Comparison of ENCODE assay signal across 8 cellular contexts in genomic region chr7:30478349-30479228, GRCh38. TPM values are rescaled to one million over a fixed set of nuclear protein-coding genes. Genes with fewer than 3 reads are reported as not detected.
A peak's percentile ranks its signal among the peaks of the same experiment; 100 is the strongest.
DNase-seq lines count a peak whose midpoint lies in the region; ATAC-seq and TF ChIP-seq lines count a peak whose summit lies in the region.

NOD1 (minus strand) TSS chr7:30478784; CDS start chr7:30456921, 21,863 bp downstream.

- peaks cover 51% of the 10 kb centered on the region for H3K4me1 Mint-ChIP-seq in activated naive CD4-positive, alpha-beta T cell treated with anti-CD3 and anti-CD28 coated beads for 36 hours (ENCODE audit: low read depth)

- no peaks in the 10 kb centered on the region for H3F3A ChIP-seq in DOHH2 (ENCODE audit: control insufficient read depth, insufficient read depth)

- peak within 1 kb of the TSS; percentile 64 for H3K9ac ChIP-seq in KMS-11

- H3K9me3 ChIP-seq in DOHH2 (ENCODE audit: control insufficient read depth, insufficient read depth, low read length) (no peaks in the 10 kb centered on the region), gastroesophageal sphincter (no peaks in the 10 kb centered on the region)

- H3K27ac ChIP-seq in DOHH2 (ENCODE audit: low read depth, low read length), result no peak within 1 kb of the TSS
- H3K27ac ChIP-seq in KMS-11, result peak within 1 kb of the TSS; percentile 52
- peak within 1 kb of the TSS; percentile 83 to 93 (median 92) for H3K27ac ChIP-seq in gastroesophageal sphincter
- H3K27ac ChIP-seq in substantia nigra (ENCODE audit: low read depth, low read length, poor library complexity, severe bottlenecking), result peak within 1 kb of the TSS; percentile 72

- peak within 1 kb of the TSS; percentile 87 for H3K27ac Mint-ChIP-seq in activated naive CD4-positive, alpha-beta T cell treated with anti-CD3 and anti-CD28 coated beads for 36 hours

- intact Hi-C loops in activated naive CD4-positive, alpha-beta T cell treated with anti-CD3 and anti-CD28 coated beads for 36 hours (cut with micrococcal nuclease), result loop anchor here (1.0 to 10.0 kb wide), 7 partner anchors 27 to 452 kb away; partner anchors contain the start of genes FKBP14, GARS1 and ZNRF2

- 0 out of 2 replicates have a peak, but pooled peaks cover 3% of the 10 kb centered on the region for H3K27me3 ChIP-seq in DOHH2 (ENCODE audit: control insufficient read depth, low read length)
- no peaks in the 10 kb centered on the region for H3K27me3 ChIP-seq in KMS-11 (ENCODE audit: insufficient read depth, low read depth)
- no peaks in the 10 kb centered on the region for H3K27me3 ChIP-seq in gastroesophageal sphincter

- H3K4me1 ChIP-seq in DOHH2 (ENCODE audit: control insufficient read depth, low read length) (peaks cover 54% of the 10 kb centered on the region), KMS-11 (ENCODE audit: low read depth, poor library complexity, severe bottlenecking) (peaks cover 11% of the 10 kb centered on the region), gastroesophageal sphincter (peaks cover 0 to 54% (median 17%) of the 10 kb centered on the region in 3 donors)

- DNase-seq in SK-MEL-5 (ENCODE audit: low read depth, low spot score), result peak; percentile 73
- DNase-seq in activated naive CD4-positive, alpha-beta T cell treated with anti-CD3 and anti-CD28 coated beads for 36 hours, result peak; percentile 73
- peak in 49 of 56 donors; percentile 15 to 80 (median 54) for DNase-seq in nucleus accumbens (lab: John Stamatoyannopoulos, UW)
- DNase-seq in substantia nigra (lab: John Stamatoyannopoulos, UW), result peak in 43 of 49 donors; percentile 5 to 77 (median 47)

- no peaks in the 10 kb centered on the region for H3K9me2 ChIP-seq in DOHH2 (replicated peaks; ENCODE audit: control insufficient read depth, low read length)

- CTCF ChIA-PET in activated naive CD4-positive, alpha-beta T cell treated with anti-CD3 and anti-CD28 coated beads for 36 hours (lab: Charles Lee), result interaction anchor here (0.6 to 1.9 kb wide), 8 partner anchors 9 to 286 kb away, joined by 3 to 4 read pairs (median 3); no protein-coding TSS in a partner anchor

- H3K4me3 Mint-ChIP-seq in activated naive CD4-positive, alpha-beta T cell treated with anti-CD3 and anti-CD28 coated beads for 36 hours, result peak within 1 kb of the TSS; percentile 89

- H3K4me3 ChIP-seq in DOHH2 (ENCODE audit: low read length), result peak within 1 kb of the TSS; percentile 74
- no peak within 1 kb of the TSS for H3K4me3 ChIP-seq in KMS-11 (IDR thresholded peaks at IDR 0.05; ENCODE audit: insufficient read depth, low read depth, low read length)
- H3K4me3 ChIP-seq in gastroesophageal sphincter, result peak within 1 kb of the TSS; percentile 75 to 80

- peak within 1 kb of the TSS; percentile 91 for H3K4me2 ChIP-seq in DOHH2 (ENCODE audit: low read length)
- peak within 1 kb of the TSS; percentile 45 for H3K4me2 ChIP-seq in KMS-11

- TF ChIP-seq CTCF in DOHH2 (IDR thresholded peaks at IDR 0.05; ENCODE audit: low read depth, low read length, poor library complexity, severe bottlenecking) (no peak), KMS-11 (conservative IDR thresholded peaks at IDR 0.05; ENCODE audit: low read depth, low read length) (no peak), gastroesophageal sphincter (IDR thresholded peaks at IDR 0.05) (peak in 3 of 4 experiments; percentile 30 to 38 (median 35))

- H2AFZ ChIP-seq in KMS-11 (ENCODE audit: low read depth), result peak within 1 kb of the TSS; percentile 94

- no peaks in the 10 kb centered on the region for H3K36me3 ChIP-seq in DOHH2 (ENCODE audit: control insufficient read depth, low read length)
- no peaks in the 10 kb centered on the region for H3K36me3 ChIP-seq in KMS-11 (ENCODE audit: insufficient read depth)
- H3K36me3 ChIP-seq in gastroesophageal sphincter, result no peaks in the 10 kb centered on the region

- no peaks in the 10 kb centered on the region for H3K79me2 ChIP-seq in DOHH2 (ENCODE audit: control insufficient read depth, low read length)
- H3K79me2 ChIP-seq in KMS-11 (ENCODE audit: insufficient read depth, low read depth), result no peaks in the 10 kb centered on the region

- H4K20me1 ChIP-seq in DOHH2 (ENCODE audit: control insufficient read depth, insufficient read depth, low read depth, low read length) (no peaks in the 10 kb centered on the region), KMS-11 (ENCODE audit: insufficient read depth) (no peaks in the 10 kb centered on the region)

- no peak for TF ChIP-seq EP300 in gastroesophageal sphincter (IDR thresholded peaks at IDR 0.05)

- H3K27me3 Mint-ChIP-seq in activated naive CD4-positive, alpha-beta T cell treated with anti-CD3 and anti-CD28 coated beads for 36 hours (ENCODE audit: low read depth), result no peaks in the 10 kb centered on the region

- H3K36me3 Mint-ChIP-seq in activated naive CD4-positive, alpha-beta T cell treated with anti-CD3 and anti-CD28 coated beads for 36 hours (ENCODE audit: low read depth), result no peaks in the 10 kb centered on the region

- peak; percentile 80 to 81 for TF ChIP-seq POLR2A in gastroesophageal sphincter (IDR thresholded peaks at IDR 0.05)

- ATAC-seq in GM21723 (IDR thresholded peaks at IDR 0.05; ENCODE audit: unreplicated experiment) (peak; percentile 93), gastroesophageal sphincter (peak; percentile 89)

- WGBS in gastroesophageal sphincter (ENCODE audit: low coverage in 1 of 2), 2 donors, result 0 to 1% methylated on average over 12 to 16 of the region's 77 CpGs

- no peaks in the 10 kb centered on the region for H3K9me3 Mint-ChIP-seq in activated naive CD4-positive, alpha-beta T cell treated with anti-CD3 and anti-CD28 coated beads for 36 hours

- in situ Hi-C loops in SK-MEL-5 (cut with HindIII; ENCODE audit: low pct_unique_long_range_greater_than_20kb, low sequenced_read_pairs), result no loop called here

RNA-seq across cellular contexts. Expression of gene NOD1, which starts in this region (rescaled TPM):
- 6.9 and 8.6 TPM in 2 replicates for total RNA-seq in SK-MEL-5 (2014; rRNA removed; shearing (Covaris generic))
- polyA plus RNA-seq in SK-MEL-5 (2015; cell fraction: cytosol; rRNA removed), result 8.5 and 14.7 TPM in 2 replicates
- 25.1 and 33.4 TPM in 2 replicates for polyA plus RNA-seq in SK-MEL-5 (2015; cell fraction: nucleus; rRNA removed)
- 1 to 10 TPM; 9.2 to 9.8 TPM for total RNA-seq in activated naive CD4-positive, alpha-beta T cell treated with anti-CD3 and anti-CD28 coated beads for 36 hours
- 10 to 100 TPM; 10.3 to 28.1 (median 16.9) TPM for total RNA-seq in gastroesophageal sphincter

Comparison
In these comparisons a context has a peak if more than half of its experiments do, and no peak if none do; other contexts are left out.
1. CTCF ChIP-seq: peak in gastroesophageal sphincter (3 of 4); none in DOHH2 (single experiment) and KMS-11 (single experiment).
2. Peak in every context shown above with its lines, with median percentiles within 50 percentile points of each other: DNase-seq.